In the genomic region with DNA sequence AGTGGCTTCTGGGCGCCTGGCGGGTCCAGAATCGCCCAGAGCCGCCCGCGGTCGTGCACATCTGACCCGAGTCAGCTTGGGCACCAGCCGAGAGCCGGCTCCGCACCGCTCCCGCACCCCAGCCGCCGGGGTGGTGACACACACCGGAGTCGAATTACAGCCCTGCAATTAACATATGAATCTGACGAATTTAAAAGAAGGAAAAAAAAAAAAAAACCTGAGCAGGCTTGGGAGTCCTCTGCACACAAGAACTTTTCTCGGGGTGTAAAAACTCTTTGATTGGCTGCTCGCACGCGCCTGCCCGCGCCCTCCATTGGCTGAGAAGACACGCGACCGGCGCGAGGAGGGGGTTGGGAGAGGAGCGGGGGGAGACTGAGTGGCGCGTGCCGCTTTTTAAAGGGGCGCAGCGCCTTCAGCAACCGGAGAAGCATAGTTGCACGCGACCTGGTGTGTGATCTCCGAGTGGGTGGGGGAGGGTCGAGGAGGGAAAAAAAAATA, we compare ENCODE assay signal across 8 cellular contexts. TPM values are rescaled to one million over a fixed set of nuclear protein-coding genes. Genes with fewer than 3 reads are reported as not detected.
DNase-seq lines count a peak whose midpoint lies in the region; ATAC-seq and TF ChIP-seq lines count a peak whose summit lies in the region.

A gene with protein sequence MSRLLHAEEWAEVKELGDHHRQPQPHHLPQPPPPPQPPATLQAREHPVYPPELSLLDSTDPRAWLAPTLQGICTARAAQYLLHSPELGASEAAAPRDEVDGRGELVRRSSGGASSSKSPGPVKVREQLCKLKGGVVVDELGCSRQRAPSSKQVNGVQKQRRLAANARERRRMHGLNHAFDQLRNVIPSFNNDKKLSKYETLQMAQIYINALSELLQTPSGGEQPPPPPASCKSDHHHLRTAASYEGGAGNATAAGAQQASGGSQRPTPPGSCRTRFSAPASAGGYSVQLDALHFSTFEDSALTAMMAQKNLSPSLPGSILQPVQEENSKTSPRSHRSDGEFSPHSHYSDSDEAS (plus strand): TSS at position 422 of the 498 bp plus-strand sequence. CDS start 174 bp downstream, outside the sequence.

- H3K4me3 ChIP-seq in foreskin fibroblast (ENCODE audit: low read depth in 1 of 2, low read length in 2 of 2), result peak within 1 kb of the TSS; percentile 13
- H3K4me3 ChIP-seq in rectal smooth muscle tissue (ENCODE audit: low read length), result peak within 1 kb of the TSS; percentile 58
- peak within 1 kb of the TSS in 1 of 2 donors; percentile 46 for H3K4me3 ChIP-seq in gastroesophageal sphincter

- no peaks in the 10 kb centered on the region for H3K9me3 ChIP-seq in gastroesophageal sphincter

- H3K9ac ChIP-seq in rectal smooth muscle tissue (ENCODE audit: low read length), result no peak within 1 kb of the TSS

- peaks cover 23% of the 10 kb centered on the region for H3K4me1 Mint-ChIP-seq in activated T-cell treated with anti-CD3 and anti-CD28 coated beads, Interleukin-2, amount 50 U/mL, for 24 hours (ENCODE audit: low read depth)

- TF ChIP-seq EP300 in gastroesophageal sphincter (IDR thresholded peaks at IDR 0.05), result no peak

- H3K36me3 ChIP-seq in rectal smooth muscle tissue (ENCODE audit: control insufficient read depth, insufficient read depth, low read length) (no peaks in the 10 kb centered on the region), gastroesophageal sphincter (no peaks in the 10 kb centered on the region)

- no peak within 1 kb of the TSS for H3K27ac Mint-ChIP-seq in activated T-cell treated with anti-CD3 and anti-CD28 coated beads, Interleukin-2, amount 50 U/mL, for 24 hours

- peaks cover 3% of the 10 kb centered on the region for H3K4me1 ChIP-seq in rectal smooth muscle tissue (ENCODE audit: control insufficient read depth, insufficient read depth, low read length)
- peaks cover 0 to 33% (median 21%) of the 10 kb centered on the region in 3 donors for H3K4me1 ChIP-seq in gastroesophageal sphincter

- TF ChIP-seq POLR2A in gastroesophageal sphincter (IDR thresholded peaks at IDR 0.05), result no peak

- peak within 1 kb of the TSS; percentile 33 for H3K4me3 Mint-ChIP-seq in activated T-cell treated with anti-CD3 and anti-CD28 coated beads, Interleukin-2, amount 50 U/mL, for 24 hours

- WGBS in gastroesophageal sphincter (ENCODE audit: low coverage in 1 of 2), 2 donors, result 0 to 2% methylated on average over 13 to 18 of the region's 40 CpGs

- no peaks in the 10 kb centered on the region for H3K36me3 Mint-ChIP-seq in activated T-cell treated with anti-CD3 and anti-CD28 coated beads, Interleukin-2, amount 50 U/mL, for 24 hours (ENCODE audit: low read depth)

- H3K27me3 Mint-ChIP-seq in activated T-cell treated with anti-CD3 and anti-CD28 coated beads, Interleukin-2, amount 50 U/mL, for 24 hours, result peaks cover 83% of the 10 kb centered on the region

- ATAC-seq in SK-N-SH treated with all-trans-retinoic acid at 6 μM for 48 hours (peak; percentile 69), gastroesophageal sphincter (no peak), HG03135 (IDR thresholded peaks at IDR 0.05; ENCODE audit: unreplicated experiment) (no peak)

- H3K27me3 ChIP-seq in rectal smooth muscle tissue (ENCODE audit: control insufficient read depth, insufficient read depth, low read length) (peaks cover 20% of the 10 kb centered on the region), gastroesophageal sphincter (peaks cover 85% of the 10 kb centered on the region)

- no peak for DNase-seq in activated T-cell treated with anti-CD3 and anti-CD28 coated beads, Interleukin-2, amount 50 U/mL, for 24 hours
- DNase-seq in activated T-cell treated with anti-CD3 and anti-CD28 coated beads for 4 hours (no peak), foreskin fibroblast (peak in 1 of 2 donors; percentile 21)
- DNase-seq in central memory CD4-positive, alpha-beta T cell, result no peak

- no peaks in the 10 kb centered on the region for H3K9me3 Mint-ChIP-seq in activated T-cell treated with anti-CD3 and anti-CD28 coated beads, Interleukin-2, amount 50 U/mL, for 24 hours

- H3K27ac ChIP-seq in rectal smooth muscle tissue (ENCODE audit: low read depth, low read length) (no peak within 1 kb of the TSS), gastroesophageal sphincter (no peak within 1 kb of the TSS)

- TF ChIP-seq CTCF in foreskin fibroblast (IDR thresholded peaks at IDR 0.05; ENCODE audit: low read depth, low read length), result no peak
- TF ChIP-seq CTCF in gastroesophageal sphincter (IDR thresholded peaks at IDR 0.05), result no peak

TF ChIP-seq in SK-N-SH treated with all-trans-retinoic acid at 6 μM for 48 hours, 23 proteins besides CTCF, POLR2A, EP300 and RAD21 (continues in another document):
- no peak for TF ChIP-seq ZC3H10 (CRISPR knock-in tag; IDR thresholded peaks at IDR 0.05)
- TF ChIP-seq, protein P1, sequence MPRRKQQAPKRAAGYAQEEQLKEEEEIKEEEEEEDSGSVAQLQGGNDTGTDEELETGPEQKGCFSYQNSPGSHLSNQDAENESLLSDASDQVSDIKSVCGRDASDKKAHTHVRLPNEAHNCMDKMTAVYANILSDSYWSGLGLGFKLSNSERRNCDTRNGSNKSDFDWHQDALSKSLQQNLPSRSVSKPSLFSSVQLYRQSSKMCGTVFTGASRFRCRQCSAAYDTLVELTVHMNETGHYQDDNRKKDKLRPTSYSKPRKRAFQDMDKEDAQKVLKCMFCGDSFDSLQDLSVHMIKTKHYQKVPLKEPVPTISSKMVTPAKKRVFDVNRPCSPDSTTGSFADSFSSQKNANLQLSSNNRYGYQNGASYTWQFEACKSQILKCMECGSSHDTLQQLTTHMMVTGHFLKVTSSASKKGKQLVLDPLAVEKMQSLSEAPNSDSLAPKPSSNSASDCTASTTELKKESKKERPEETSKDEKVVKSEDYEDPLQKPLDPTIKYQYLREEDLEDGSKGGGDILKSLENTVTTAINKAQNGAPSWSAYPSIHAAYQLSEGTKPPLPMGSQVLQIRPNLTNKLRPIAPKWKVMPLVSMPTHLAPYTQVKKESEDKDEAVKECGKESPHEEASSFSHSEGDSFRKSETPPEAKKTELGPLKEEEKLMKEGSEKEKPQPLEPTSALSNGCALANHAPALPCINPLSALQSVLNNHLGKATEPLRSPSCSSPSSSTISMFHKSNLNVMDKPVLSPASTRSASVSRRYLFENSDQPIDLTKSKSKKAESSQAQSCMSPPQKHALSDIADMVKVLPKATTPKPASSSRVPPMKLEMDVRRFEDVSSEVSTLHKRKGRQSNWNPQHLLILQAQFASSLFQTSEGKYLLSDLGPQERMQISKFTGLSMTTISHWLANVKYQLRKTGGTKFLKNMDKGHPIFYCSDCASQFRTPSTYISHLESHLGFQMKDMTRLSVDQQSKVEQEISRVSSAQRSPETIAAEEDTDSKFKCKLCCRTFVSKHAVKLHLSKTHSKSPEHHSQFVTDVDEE (CRISPR knock-in tag; IDR thresholded peaks at IDR 0.05), result no peak
- no peak for TF ChIP-seq ARNTL (CRISPR knock-in tag; IDR thresholded peaks at IDR 0.05; ENCODE audit: borderline replicate concordance, low read depth)
- no peak for TF ChIP-seq PPARA (CRISPR knock-in tag; IDR thresholded peaks at IDR 0.05; ENCODE audit: borderline replicate concordance)
- TF ChIP-seq ZNF565 (CRISPR knock-in tag; conservative IDR thresholded peaks at IDR 0.05; ENCODE audit: low read depth), result no peak
- no peak for TF ChIP-seq CSRNP3 (CRISPR knock-in tag; IDR thresholded peaks at IDR 0.05)
- no peak for TF ChIP-seq BACH2 (CRISPR knock-in tag; IDR thresholded peaks at IDR 0.05; ENCODE audit: borderline replicate concordance)
- no peak for TF ChIP-seq ISL1 (CRISPR knock-in tag; IDR thresholded peaks at IDR 0.05)
- TF ChIP-seq ZFP3 (CRISPR knock-in tag; IDR thresholded peaks at IDR 0.05), result no peak
- TF ChIP-seq RARB (CRISPR knock-in tag; IDR thresholded peaks at IDR 0.05), result no peak
- no peak for TF ChIP-seq PATZ1 (CRISPR knock-in tag; IDR thresholded peaks at IDR 0.05; ENCODE audit: borderline replicate concordance)
- TF ChIP-seq OSR1 (CRISPR knock-in tag; IDR thresholded peaks at IDR 0.05), result no peak
- no peak for TF ChIP-seq TOX (CRISPR knock-in tag; IDR thresholded peaks at IDR 0.05; ENCODE audit: borderline replicate concordance)
- TF ChIP-seq SNAI2 (CRISPR knock-in tag; IDR thresholded peaks at IDR 0.05), result no peak
- no peak for TF ChIP-seq ZNF70 (CRISPR knock-in tag; IDR thresholded peaks at IDR 0.05)
- no peak for TF ChIP-seq CSDC2 (CRISPR knock-in tag; IDR thresholded peaks at IDR 0.05)

RNA-seq across cellular contexts. Expression of the gene that starts here (rescaled TPM):
- total RNA-seq in gastroesophageal sphincter, result not detected
